Comparison of ENCODE assay signal across 9 cellular contexts in genomic region chr3:13890377-13891016, GRCh38. TPM values are rescaled to one million over a fixed set of nuclear protein-coding genes. Genes with fewer than 3 reads are reported as not detected.
DNase-seq lines count a peak whose midpoint lies in the region; ATAC-seq, FAIRE-seq and TF ChIP-seq lines count a peak whose summit lies in the region.
"Had no signal": no experiment of that assay in that cellular context is flagged by ENCODE, and none has a peak within 500 bp of the region (broad histone marks: within the 10 kb centered on the region; RNA-seq: fewer than 3 reads in every experiment).

No MANE protein-coding gene starts in this region.

- no peaks in the 10 kb centered on the region for H3K36me3 ChIP-seq in GM06990 (ENCODE audit: control insufficient read depth, insufficient read depth, low read length)

- peaks cover 20% of the 10 kb centered on the region for H3K4me1 Mint-ChIP-seq in activated naive CD4-positive, alpha-beta T cell treated with anti-CD3 and anti-CD28 coated beads for 36 hours (ENCODE audit: low read depth)
- peaks cover 14 to 38% (median 33%) of the 10 kb centered on the region in 4 donors for H3K4me1 Mint-ChIP-seq in naive thymus-derived CD8-positive, alpha-beta T cell

- DNase-seq in GM06990 (ENCODE audit: extremely low read depth, insufficient read length) (peak; percentile 57), RWPE1 (ENCODE audit: low spot score) (peak; percentile 80), inferior parietal cortex (ENCODE audit: extremely low spot score) (no peak), GM12892 (ENCODE audit: insufficient read length) (no peak), cerebellar cortex (ENCODE audit: low spot score) (no peak), NCI-H2081 (lab: John Stamatoyannopoulos, UW) (no peak)
- DNase-seq in activated naive CD4-positive, alpha-beta T cell treated with anti-CD3 and anti-CD28 coated beads for 36 hours, result peak; percentile 72
- peak in 8 of 10 donors; percentile 20 to 79 (median 56) for DNase-seq in naive thymus-derived CD8-positive, alpha-beta T cell

- POLR2A ChIA-PET in RWPE1 (lab: Yijun Ruan, JAX; ENCODE audit: low non-redundant PET), result no interaction called here
- POLR2A ChIA-PET in naive thymus-derived CD8-positive, alpha-beta T cell (lab: Charles Lee), result interaction anchor here (0.6 to 3.4 kb wide), 11 partner anchors 10 to 881 kb away, joined by 3 to 47 read pairs (median 4); partner anchors contain the start of genes CCDC174, CHCHD4, HDAC11 and LSM3

- H3K27ac ChIP-seq in RWPE1, result peak overlapping the region; percentile 85

- H3K27ac Mint-ChIP-seq in activated naive CD4-positive, alpha-beta T cell treated with anti-CD3 and anti-CD28 coated beads for 36 hours, result peak overlapping the region; percentile 83
- H3K27ac Mint-ChIP-seq in naive thymus-derived CD8-positive, alpha-beta T cell, result peak overlapping the region; percentile 86 to 96 (median 92)

- no peak overlapping the region for H3K4me3 ChIP-seq in GM06990 (replicated peaks; ENCODE audit: low read depth, low read length)

- no peaks in the 10 kb centered on the region for H3K36me3 Mint-ChIP-seq in activated naive CD4-positive, alpha-beta T cell treated with anti-CD3 and anti-CD28 coated beads for 36 hours (ENCODE audit: low read depth)
- no peaks in the 10 kb centered on the region for H3K36me3 Mint-ChIP-seq in naive thymus-derived CD8-positive, alpha-beta T cell

- H3K27me3 ChIP-seq in GM06990 (replicated peaks; ENCODE audit: control insufficient read depth, insufficient read depth, low read length), result no peaks in the 10 kb centered on the region

- no peak for FAIRE-seq in GM12892 (lab: Jason Lieb, UNC)
- FAIRE-seq: frontal cortex had no signal

- H3K27me3 Mint-ChIP-seq in activated naive CD4-positive, alpha-beta T cell treated with anti-CD3 and anti-CD28 coated beads for 36 hours (ENCODE audit: low read depth), result no peaks in the 10 kb centered on the region
- H3K27me3 Mint-ChIP-seq in naive thymus-derived CD8-positive, alpha-beta T cell, result peaks cover 0 to 2% (median 0%) of the 10 kb centered on the region in 5 donors

- TF ChIP-seq POLR2A in GM12892 (IDR thresholded peaks at IDR 0.05; ENCODE audit: low read depth, low read length), result no peak

- no peak overlapping the region for H3K4me3 Mint-ChIP-seq in activated naive CD4-positive, alpha-beta T cell treated with anti-CD3 and anti-CD28 coated beads for 36 hours
- peak overlapping the region in 9 of 10 donors; percentile 58 to 85 (median 73) for H3K4me3 Mint-ChIP-seq in naive thymus-derived CD8-positive, alpha-beta T cell

- ATAC-seq in naive thymus-derived CD8-positive, alpha-beta T cell, result peak; percentile 32 to 48

- peaks cover 3% of the 10 kb centered on the region for H3K9me3 Mint-ChIP-seq in activated naive CD4-positive, alpha-beta T cell treated with anti-CD3 and anti-CD28 coated beads for 36 hours
- H3K9me3 Mint-ChIP-seq in naive thymus-derived CD8-positive, alpha-beta T cell, result peaks cover 0 to 9% (median 2%) of the 10 kb centered on the region in 9 donors

- intact Hi-C loops in activated naive CD4-positive, alpha-beta T cell treated with anti-CD3 and anti-CD28 coated beads for 36 hours (cut with micrococcal nuclease), result loop anchor here (5.0 kb wide), 1 partner anchor 408 kb away; the partner anchor contains the start of gene HDAC11

- CTCF ChIA-PET in RWPE1 (lab: Yijun Ruan, JAX), result interaction anchor here (0.8 to 2.0 kb wide), 2 partner anchors 10 to 235 kb away, joined by 5 to 13 read pairs; partner anchors contain the start of gene WNT7A
- CTCF ChIA-PET in activated naive CD4-positive, alpha-beta T cell treated with anti-CD3 and anti-CD28 coated beads for 36 hours (lab: Charles Lee), result interaction anchor here (0.6 to 17.1 kb wide), 3 partner anchors 10 to 407 kb away, joined by 3 to 459 read pairs (median 23); partner anchors contain the start of gene WNT7A

- TF ChIP-seq CTCF in GM06990 (IDR thresholded peaks at IDR 0.05; ENCODE audit: insufficient read depth, low read length, poor library complexity, severe bottlenecking), result no peak
- no peak for TF ChIP-seq CTCF in RWPE1 (conservative IDR thresholded peaks at IDR 0.05; ENCODE audit: low read depth)

RNA-seq across cellular contexts. Expression of gene WNT7A, which starts 10.6 kb away (rescaled TPM):
- total RNA-seq in activated naive CD4-positive, alpha-beta T cell treated with anti-CD3 and anti-CD28 coated beads for 36 hours, result under 1 TPM; 0.07 to 0.10 TPM
- 1 to 10 TPM; 9.6 TPM for total RNA-seq in naive thymus-derived CD8-positive, alpha-beta T cell
- 1 to 10 TPM in 2 of 3 donors, under 1 TPM in 1; 0.17 to 1.6 (median 1.3) TPM for polyA plus RNA-seq in naive thymus-derived CD8-positive, alpha-beta T cell
- polyA plus RNA-seq in GM12892 (2012; ENCODE audit: missing spikeins), result not detected

Comparison
In these comparisons a context has a peak if more than half of its experiments do, and no peak if none do; other contexts are left out.
1. DNase-seq: peak in GM06990 (single experiment), RWPE1 (single experiment), activated naive CD4-positive, alpha-beta T cell treated with anti-CD3 and anti-CD28 coated beads for 36 hours (single experiment) and naive thymus-derived CD8-positive, alpha-beta T cell (8 of 10); none in inferior parietal cortex (single experiment), GM12892 (single experiment), cerebellar cortex (single experiment) and NCI-H2081 (0 of 2).
2. RNA of gene WNT7A, which starts 10.6 kb away (total RNA-seq): 9.6 TPM in naive thymus-derived CD8-positive, alpha-beta T cell; 0.07 to 0.10 TPM in activated naive CD4-positive, alpha-beta T cell treated with anti-CD3 and anti-CD28 coated beads for 36 hours; every median in the first group is over 4 times any median in the second.